Comparison of ENCODE assay signal across 17 cellular contexts in the genomic region with DNA sequence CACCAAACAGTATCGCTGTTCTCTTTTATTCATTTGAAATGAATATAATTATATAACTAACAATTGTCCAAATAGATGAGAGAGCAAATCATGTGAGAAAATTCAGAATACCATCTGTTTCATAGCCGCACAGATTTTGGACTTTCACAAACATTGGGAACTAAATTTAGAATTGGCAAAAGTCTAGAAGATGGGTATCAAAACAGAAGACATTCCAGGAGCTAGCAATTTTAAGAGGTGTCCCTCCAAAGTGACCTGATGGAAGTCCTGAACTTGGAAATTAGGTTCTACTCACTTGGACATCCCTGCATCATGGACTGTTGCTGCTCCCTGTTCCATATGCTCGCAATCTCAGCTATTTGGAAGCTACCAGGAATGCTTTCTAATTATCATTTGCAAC. TPM values are rescaled to one million over a fixed set of nuclear protein-coding genes. Genes with fewer than 3 reads are reported as not detected.
DNase-seq lines count a peak whose midpoint lies in the region; ATAC-seq and TF ChIP-seq lines count a peak whose summit lies in the region.
"Had no signal": no experiment of that assay in that cellular context is flagged by ENCODE, and none has a peak within 500 bp of the region (broad histone marks: within the 10 kb centered on the region; RNA-seq: fewer than 3 reads in every experiment).

No MANE protein-coding gene starts in this region.

- H3K36me3 ChIP-seq in OCI-LY7 (ENCODE audit: insufficient read depth, low read length): peaks cover 8% of the 10 kb centered on the region; the same call in 1 of the 2 replicates
- H3K36me3 ChIP-seq: HAP-1 had no signal

- no peak overlapping the region for H3K27ac ChIP-seq in OCI-LY7 (ENCODE audit: low read depth, low read length, poor library complexity, severe bottlenecking)
- peak overlapping the region in 51 of 59 donors; percentile 1 to 77 (median 55) for H3K27ac ChIP-seq in dorsolateral prefrontal cortex
- H3K27ac ChIP-seq: BLaER1 treated with 17β-estradiol and CSF1 and Interleukin-3, amounts not matched to agents 10 nM and 100 nM; HL-60; KMS-11 had no signal

- H3K9me3 Mint-ChIP-seq in activated CD8-positive, alpha-beta T cell treated with anti-CD3 and anti-CD28 coated beads for 36 hours: no peaks in the 10 kb centered on the region
- H3K9me3 Mint-ChIP-seq: CD4-positive, CD25-positive, alpha-beta regulatory T cell; HFFc6 had no signal

- no peak overlapping the region for H3K27ac Mint-ChIP-seq in activated CD8-positive, alpha-beta T cell treated with anti-CD3 and anti-CD28 coated beads for 36 hours
- H3K27ac Mint-ChIP-seq: CD4-positive, CD25-positive, alpha-beta regulatory T cell; HFFc6 had no signal

- no peak overlapping the region for H3K4me3 Mint-ChIP-seq in activated CD8-positive, alpha-beta T cell treated with anti-CD3 and anti-CD28 coated beads for 36 hours
- H3K4me3 Mint-ChIP-seq: CD4-positive, CD25-positive, alpha-beta regulatory T cell; HFFc6 had no signal

- H3K4me1 ChIP-seq in OCI-LY7 (ENCODE audit: insufficient read depth, low read length, poor library complexity, severe bottlenecking): peaks cover 3% of the 10 kb centered on the region

- no peaks in the 10 kb centered on the region for H3K9me3 ChIP-seq in OCI-LY7 (ENCODE audit: low read length)
- H3K9me3 ChIP-seq: BLaER1 treated with 17β-estradiol and CSF1 and Interleukin-3, amounts not matched to agents 10 nM and 100 nM; HAP-1 had no signal

- no peaks in the 10 kb centered on the region for H3K9me2 ChIP-seq in OCI-LY7 (ENCODE audit: insufficient read depth, low read length)

- H3K36me3 Mint-ChIP-seq in activated CD8-positive, alpha-beta T cell treated with anti-CD3 and anti-CD28 coated beads for 36 hours (ENCODE audit: low read depth): no peaks in the 10 kb centered on the region
- H3K36me3 Mint-ChIP-seq: CD4-positive, CD25-positive, alpha-beta regulatory T cell had no signal

- DNase-seq in NCI-H1694 treated with DMSO at 0.1 percent for 48 hours (lab: John Stamatoyannopoulos, UW): peak; percentile 6
- no peak for DNase-seq in NCI-H1694 (lab: John Stamatoyannopoulos, UW)
- DNase-seq in G401 (ENCODE audit: low spot score): peak; percentile 89
- no peak for DNase-seq in OCI-LY7 (ENCODE audit: low spot score)
- peak in 1 of 10 donors; percentile 26 for DNase-seq in dorsolateral prefrontal cortex
- no peak for DNase-seq in SW 1271 (lab: John Stamatoyannopoulos, UW)
- no peak for DNase-seq in activated CD8-positive, alpha-beta T cell treated with anti-CD3 and anti-CD28 coated beads for 36 hours
- DNase-seq: 8988T; CD4-positive, CD25-positive, alpha-beta regulatory T cell; DMS53; HFFc6 had no signal

- no peak overlapping the region for H3K4me2 ChIP-seq in OCI-LY7 (ENCODE audit: low read length)
- H3K4me2 ChIP-seq: BLaER1 treated with 17β-estradiol and CSF1 and Interleukin-3, amounts not matched to agents 10 nM and 100 nM; KMS-11 had no signal

- POLR2A ChIA-PET in OCI-LY7 (lab: Charles Lee): interaction anchor here (1.0 to 1.6 kb wide), 3 partner anchors 15 to 490 kb away, joined by 3 to 4 read pairs (median 3); no protein-coding TSS in a partner anchor
- POLR2A ChIA-PET in activated CD8-positive, alpha-beta T cell treated with anti-CD3 and anti-CD28 coated beads for 36 hours (lab: Charles Lee): no interaction called here

- in situ Hi-C loops in G401 (cut with HindIII; ENCODE audit: low sequenced_read_pairs): no loop called here

- H4K20me1 ChIP-seq in OCI-LY7 (ENCODE audit: insufficient read depth, low read length): no peaks in the 10 kb centered on the region
- H4K20me1 ChIP-seq: BLaER1 treated with 17β-estradiol and CSF1 and Interleukin-3, amounts not matched to agents 10 nM and 100 nM had no signal

- H3K4me1 Mint-ChIP-seq in activated CD8-positive, alpha-beta T cell treated with anti-CD3 and anti-CD28 coated beads for 36 hours (ENCODE audit: low read depth): peaks cover under 1% of the 10 kb centered on the region

- ATAC-seq in GM18861 (IDR thresholded peaks at IDR 0.05; ENCODE audit: unreplicated experiment): no peak
- no peak for ATAC-seq in activated CD8-positive, alpha-beta T cell treated with anti-CD3 and anti-CD28 coated beads for 36 hours
- ATAC-seq: GM12878 had no signal

- no peaks in the 10 kb centered on the region for H3K79me2 ChIP-seq in OCI-LY7 (ENCODE audit: insufficient read depth, low read depth, low read length)

- H3K27me3 Mint-ChIP-seq in activated CD8-positive, alpha-beta T cell treated with anti-CD3 and anti-CD28 coated beads for 36 hours: peaks cover 14% of the 10 kb centered on the region

- H2AFZ ChIP-seq in OCI-LY7 (ENCODE audit: low read length): no peak overlapping the region

- no peaks in the 10 kb centered on the region for H3K27me3 ChIP-seq in dorsolateral prefrontal cortex
- H3K27me3 ChIP-seq: BLaER1 treated with 17β-estradiol and CSF1 and Interleukin-3, amounts not matched to agents 10 nM and 100 nM had no signal

- H3K4me3 ChIP-seq in OCI-LY7 (ENCODE audit: low read depth, low read length, poor library complexity, severe bottlenecking) (no peak overlapping the region), dorsolateral prefrontal cortex (peak overlapping the region in 1 of 59 donors; percentile 15)
- H3K4me3 ChIP-seq: BLaER1 treated with 17β-estradiol and CSF1 and Interleukin-3, amounts not matched to agents 10 nM and 100 nM; GM12878; HAP-1 had no signal

- intact Hi-C loops in OCI-LY7 (cut with micrococcal nuclease; ENCODE audit: unreplicated experiment) (no loop called here), dorsolateral prefrontal cortex (cut with DNase I) (loop anchor here in 1 of 2 donors (5.0 kb wide), 1 partner anchor 149 kb away; a partner anchor contains a TSS)
- intact Hi-C loops in activated CD8-positive, alpha-beta T cell treated with anti-CD3 and anti-CD28 coated beads for 36 hours (cut with micrococcal nuclease): no loop called here

- TSS peak; percentile 34 for BruUV-seq in OCI-LY7 (replicated peaks; lab: Mats Ljungman, UMichigan)

- CTCF ChIA-PET in OCI-LY7 (lab: Charles Lee; ENCODE audit: unreplicated experiment): no interaction called here
- CTCF ChIA-PET in activated CD8-positive, alpha-beta T cell treated with anti-CD3 and anti-CD28 coated beads for 36 hours (lab: Charles Lee): interaction anchor here (1.7 kb wide), 1 partner anchor 22 kb away, joined by 3 read pairs; no protein-coding TSS in a partner anchor

- TF ChIP-seq CTCF in OCI-LY7 (conservative IDR thresholded peaks at IDR 0.05; ENCODE audit: low read length) (no peak), dorsolateral prefrontal cortex (IDR thresholded peaks at IDR 0.05 in 54 of 56, conservative IDR thresholded peaks at IDR 0.05 in 2 of 56; ENCODE audit: low read depth in 1 of 56, partially characterized antibody in 56 of 56) (no peak)
- no peak for TF ChIP-seq CTCF in activated CD8-positive, alpha-beta T cell treated with anti-CD3 and anti-CD28 coated beads for 36 hours (IDR thresholded peaks at IDR 0.05)

RNA-seq across cellular contexts. Expression of a gene that starts 56.9 kb away (rescaled TPM):
- total RNA-seq in G401 (2014; rRNA removed; shearing (Covaris generic)): 1.1 and 22.1 TPM in 2 replicates
- 3.1 and 4.4 TPM in 2 replicates for total RNA-seq in OCI-LY7 (2014; rRNA removed; shearing (Covaris generic))
- total RNA-seq in OCI-LY7 (2022) (7.9 and 8.5 TPM in 2 replicates), dorsolateral prefrontal cortex (10 to 100 TPM; 20.3 to 54.9 (median 37.0) TPM)
- 1 to 10 TPM; 1.3 TPM for total RNA-seq in activated CD8-positive, alpha-beta T cell treated with anti-CD3 and anti-CD28 coated beads for 36 hours

Comparison
In these comparisons a context has a peak if more than half of its experiments do, and no peak if none do; other contexts are left out.
1. DNase-seq: peak in NCI-H1694 treated with DMSO at 0.1 percent for 48 hours (single experiment) and G401 (single experiment); none in NCI-H1694 (single experiment), OCI-LY7 (single experiment), SW 1271 (0 of 2) and activated CD8-positive, alpha-beta T cell treated with anti-CD3 and anti-CD28 coated beads for 36 hours (single experiment).